In the genomic region with DNA sequence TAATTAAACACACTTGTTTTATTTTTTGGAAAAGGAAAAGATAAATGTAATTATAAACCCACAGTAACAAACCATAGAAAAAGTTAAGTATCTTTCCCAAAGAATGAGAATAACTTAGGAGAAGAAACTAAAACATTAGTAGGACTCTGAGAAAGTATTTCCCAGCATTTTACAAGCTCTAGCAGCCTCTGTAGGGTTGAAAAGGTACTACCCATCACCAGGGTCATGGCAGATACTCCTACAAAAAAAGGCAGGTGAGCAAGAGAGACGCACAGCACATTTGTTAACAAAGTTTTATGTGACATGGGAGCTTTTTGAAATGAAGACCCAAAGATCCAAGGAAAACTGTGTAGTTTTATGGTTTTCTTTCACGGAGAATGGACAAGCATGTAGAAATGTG, we compare ENCODE assay signal across 17 cellular contexts.
DNase-seq lines count a peak whose midpoint lies in the region; ATAC-seq, FAIRE-seq and TF ChIP-seq lines count a peak whose summit lies in the region.
"Had no signal": no experiment of that assay in that cellular context is flagged by ENCODE, and none has a peak within 500 bp of the region (broad histone marks: within the 10 kb centered on the region; RNA-seq: fewer than 3 reads in every experiment).

No MANE protein-coding gene starts in this region.

- H3K27me3 ChIP-seq in kidney epithelial cell (ENCODE audit: control insufficient read depth, insufficient read depth, low read length) = no peaks in the 10 kb centered on the region

- H3K9me3 Mint-ChIP-seq in HFFc6 = no peaks in the 10 kb centered on the region
- H3K9me3 Mint-ChIP-seq: activated naive CD4-positive, alpha-beta T cell treated with anti-CD3 and anti-CD28 coated beads for 36 hours had no signal

- DNase-seq in D721Med (ENCODE audit: insufficient read length, low spot score) (no peak), HFFc6 (no peak), kidney epithelial cell (ENCODE audit: low read depth) (no peak), HuH-7 (ENCODE audit: low spot score) (no peak), midbrain (lab: John Stamatoyannopoulos, UW) (no peak), NCI-H2081 (lab: John Stamatoyannopoulos, UW) (no peak)
- DNase-seq: activated naive CD4-positive, alpha-beta T cell treated with anti-CD3 and anti-CD28 coated beads for 36 hours; caudate nucleus; hippocampal formation; KG1; NCI-H1694 treated with DMSO at 0.1 percent for 48 hours; NCI-H526 treated with DMSO at 0.1 percent for 48 hours; substantia nigra had no signal

- no peaks in the 10 kb centered on the region for H3K27me3 Mint-ChIP-seq in HFFc6 (ENCODE audit: insufficient read depth)

- FAIRE-seq in D721Med (lab: Jason Lieb, UNC) = no peak

- H3K36me3 Mint-ChIP-seq in HFFc6 (ENCODE audit: low read depth) = no peaks in the 10 kb centered on the region

- H3K27ac Mint-ChIP-seq in HFFc6 = no peak overlapping the region
- H3K27ac Mint-ChIP-seq: activated naive CD4-positive, alpha-beta T cell treated with anti-CD3 and anti-CD28 coated beads for 36 hours had no signal

- H3K36me3 ChIP-seq in kidney epithelial cell (ENCODE audit: control insufficient read depth, insufficient read depth, low read length) = no peaks in the 10 kb centered on the region

- no peak overlapping the region for H3K4me3 ChIP-seq in WI38 (ENCODE audit: low read depth, low read length)
- H3K4me3 ChIP-seq in kidney epithelial cell (ENCODE audit: low read depth, low read length) = no peak overlapping the region
- H3K4me3 ChIP-seq: lung, SK-N-MC had no signal

- ATAC-seq in HG03439 (IDR thresholded peaks at IDR 0.05; ENCODE audit: unreplicated experiment) = no peak

- no peak overlapping the region for H3K4me3 Mint-ChIP-seq in HFFc6
- H3K4me3 Mint-ChIP-seq: activated naive CD4-positive, alpha-beta T cell treated with anti-CD3 and anti-CD28 coated beads for 36 hours had no signal

- TF ChIP-seq CTCF in D721Med (IDR thresholded peaks at IDR 0.05; ENCODE audit: insufficient read depth, missing control alignments) = peak; percentile 22
- peak; percentile 32 for TF ChIP-seq CTCF in HFFc6 (IDR thresholded peaks at IDR 0.05)
- peak; percentile 17; the same call in 1 of the 2 replicates for TF ChIP-seq CTCF in WI38 (IDR thresholded peaks at IDR 0.05; ENCODE audit: low read depth, low read length)
- peak; percentile 22 for TF ChIP-seq CTCF in kidney epithelial cell (IDR thresholded peaks at IDR 0.05; ENCODE audit: insufficient read depth, low read length, poor library complexity, severe bottlenecking)

- peaks cover 37% of the 10 kb centered on the region for H3K4me1 Mint-ChIP-seq in HFFc6 (ENCODE audit: low read depth)
